8 cellular contexts compared by ENCODE assay signal in genomic region chr11:66843776-66844495, GRCh38. TPM values are rescaled to one million over a fixed set of nuclear protein-coding genes. Genes with fewer than 3 reads are reported as not detected.
DNase-seq lines count a peak whose midpoint lies in the region; ATAC-seq and TF ChIP-seq lines count a peak whose summit lies in the region.

No MANE protein-coding gene starts in this region.

- no peaks in the 10 kb centered on the region for H3K27me3 ChIP-seq in CD4-positive, CD25-positive, alpha-beta regulatory T cell (ENCODE audit: control insufficient read depth, insufficient read depth, low read length)
- no peaks in the 10 kb centered on the region for H3K27me3 ChIP-seq in Loucy (ENCODE audit: insufficient read depth, low read length, poor library complexity, severe bottlenecking)
- no peaks in the 10 kb centered on the region for H3K27me3 ChIP-seq in dorsolateral prefrontal cortex
- H3K27me3 ChIP-seq in neural cell (ENCODE audit: insufficient read depth, low read depth, low read length): no peaks in the 10 kb centered on the region

- H3K9me3 Mint-ChIP-seq in CD4-positive, CD25-positive, alpha-beta regulatory T cell: no peaks in the 10 kb centered on the region

- no peak for TF ChIP-seq EP300 in neural cell (conservative IDR thresholded peaks at IDR 0.05; ENCODE audit: poor library complexity, severe bottlenecking)

- H3K4me1 ChIP-seq in CD4-positive, CD25-positive, alpha-beta regulatory T cell (ENCODE audit: control insufficient read depth, insufficient read depth, low read length, poor library complexity, severe bottlenecking): peaks cover 48% of the 10 kb centered on the region
- peaks cover 35% of the 10 kb centered on the region for H3K4me1 ChIP-seq in Loucy (ENCODE audit: insufficient read depth, low read length, poor library complexity, severe bottlenecking)

- H3K27me3 Mint-ChIP-seq in CD4-positive, CD25-positive, alpha-beta regulatory T cell: no peaks in the 10 kb centered on the region

- no peak for ATAC-seq in CD4-positive, CD25-positive, alpha-beta regulatory T cell (ENCODE audit: low read depth in 2 of 2)

- 0 out of 2 replicates have a peak, but pooled peaks cover 3% of the 10 kb centered on the region for H3F3A ChIP-seq in Loucy (ENCODE audit: low read depth)
- no peaks in the 10 kb centered on the region for H3F3A ChIP-seq in neural cell (ENCODE audit: insufficient read depth, low read length, poor library complexity, severe bottlenecking)

- no peak for DNase-seq in CD4-positive, CD25-positive, alpha-beta regulatory T cell
- DNase-seq in dorsolateral prefrontal cortex (peak in 2 of 10 donors; percentile 21 to 27), NCI-H774 (lab: John Stamatoyannopoulos, UW) (no peak), NK-92 (lab: John Stamatoyannopoulos, UW; ENCODE audit: unreplicated experiment) (no peak), LoVo (ENCODE audit: low spot score) (no peak)
- no peak for DNase-seq in activated CD4-positive, CD25-positive, alpha-beta regulatory T cell treated with anti-CD3 and anti-CD28 coated beads, Interleukin-2, amount 50 U/mL, for 72 hours

- TF ChIP-seq RAD21 in neural cell (conservative IDR thresholded peaks at IDR 0.05): no peak

- no peaks in the 10 kb centered on the region for H3K9me2 ChIP-seq in Loucy (replicated peaks; ENCODE audit: low read depth, low read length)
- H3K9me2 ChIP-seq in neural cell (ENCODE audit: insufficient read depth, low read length): no peaks in the 10 kb centered on the region

- peak overlapping the region; percentile 92 to 94 (median 92) for H3K4me3 Mint-ChIP-seq in CD4-positive, CD25-positive, alpha-beta regulatory T cell

- H3K4me2 ChIP-seq in Loucy (ENCODE audit: low read depth, low read length, poor library complexity, severe bottlenecking) (peak overlapping the region; percentile 97), neural cell (ENCODE audit: low read length) (peak overlapping the region; percentile 99)

- H3K36me3 ChIP-seq in CD4-positive, CD25-positive, alpha-beta regulatory T cell (ENCODE audit: control insufficient read depth, insufficient read depth, low read length): peaks cover 30% of the 10 kb centered on the region
- H3K36me3 ChIP-seq in Loucy (ENCODE audit: insufficient read depth, low read length) (peaks cover 16% of the 10 kb centered on the region; the same call in 1 of the 2 replicates), neural cell (ENCODE audit: insufficient read depth, low read length) (no peaks in the 10 kb centered on the region)

- H2AFZ ChIP-seq in Loucy (ENCODE audit: low read length) (peak overlapping the region; percentile 90), neural cell (ENCODE audit: low read depth, low read length) (peak overlapping the region; percentile 65)

- H3K9ac ChIP-seq in Loucy (ENCODE audit: low read depth, low read length, poor library complexity, severe bottlenecking): peak overlapping the region; percentile 97
- H3K9ac ChIP-seq in neural cell (ENCODE audit: low read length): peak overlapping the region; percentile 88

- H3K36me3 Mint-ChIP-seq in CD4-positive, CD25-positive, alpha-beta regulatory T cell: peaks cover 7% of the 10 kb centered on the region

- H3K79me2 ChIP-seq in Loucy (ENCODE audit: insufficient read depth, low read length) (peaks cover 58% of the 10 kb centered on the region), neural cell (replicated peaks; ENCODE audit: insufficient read depth, low read length) (peaks cover 24% of the 10 kb centered on the region)

- peak overlapping the region; percentile 98 for H3K27ac ChIP-seq in CD4-positive, CD25-positive, alpha-beta regulatory T cell (ENCODE audit: insufficient read depth, low read length, poor library complexity, severe bottlenecking)
- H3K27ac ChIP-seq in dorsolateral prefrontal cortex (peak overlapping the region in 58 of 59 donors; percentile 72 to 99 (median 94)), neural cell (ENCODE audit: low read length) (peak overlapping the region; percentile 86)

- peak overlapping the region; percentile 75 for H3K4me3 ChIP-seq in CD4-positive, CD25-positive, alpha-beta regulatory T cell (ENCODE audit: low read depth, low read length)
- peak overlapping the region; percentile 95 for H3K4me3 ChIP-seq in Loucy (ENCODE audit: low read length, poor library complexity, severe bottlenecking)
- H3K4me3 ChIP-seq in dorsolateral prefrontal cortex: peak overlapping the region; percentile 72 to 100 (median 99)
- peak overlapping the region; percentile 89 for H3K4me3 ChIP-seq in neural cell (ENCODE audit: low read length)

- no peak for TF ChIP-seq CTCF in Loucy (conservative IDR thresholded peaks at IDR 0.05; ENCODE audit: low read length)
- no peak for TF ChIP-seq CTCF in dorsolateral prefrontal cortex (IDR thresholded peaks at IDR 0.05 in 54 of 56, conservative IDR thresholded peaks at IDR 0.05 in 2 of 56; ENCODE audit: low read depth in 1 of 56, partially characterized antibody in 56 of 56)
- TF ChIP-seq CTCF in neural cell (IDR thresholded peaks at IDR 0.05; ENCODE audit: poor library complexity, severe bottlenecking): no peak

- H3K9me3 ChIP-seq in CD4-positive, CD25-positive, alpha-beta regulatory T cell (ENCODE audit: control insufficient read depth in 2 of 2, low read length in 2 of 2): no peaks in the 10 kb centered on the region
- H3K9me3 ChIP-seq in Loucy (ENCODE audit: insufficient read depth, low read depth, low read length) (no peaks in the 10 kb centered on the region), neural cell (ENCODE audit: low read length) (no peaks in the 10 kb centered on the region)

- peaks cover 26% of the 10 kb centered on the region for H4K20me1 ChIP-seq in Loucy (ENCODE audit: insufficient read depth, low read length, poor library complexity, severe bottlenecking)
- H4K20me1 ChIP-seq in neural cell (ENCODE audit: insufficient read depth): no peaks in the 10 kb centered on the region

- H3K4me1 Mint-ChIP-seq in CD4-positive, CD25-positive, alpha-beta regulatory T cell: peaks cover 11 to 56% (median 37%) of the 10 kb centered on the region in 4 donors

- intact Hi-C loops in dorsolateral prefrontal cortex (cut with DNase I): loop anchor here (1.0 to 10.0 kb wide), 5 partner anchors 12 to 499 kb away; partner anchors contain the start of genes PC (in 2 of the 2), B4GAT1 (in 1 of the 2) and BRMS1 (in 1 of the 2)

- H3K27ac Mint-ChIP-seq in CD4-positive, CD25-positive, alpha-beta regulatory T cell: peak overlapping the region; percentile 89 to 97 (median 92)

TF ChIP-seq in neural cell, 6 proteins besides CTCF, POLR2A, EP300 and RAD21:
- TF ChIP-seq SMC3 (conservative IDR thresholded peaks at IDR 0.05; ENCODE audit: poor library complexity) (no peak), TAF1 (IDR thresholded peaks at IDR 0.05; ENCODE audit: low read depth) (no peak), MXI1 (conservative IDR thresholded peaks at IDR 0.05; ENCODE audit: poor library complexity, severe bottlenecking) (no peak), POLR2AphosphoS5 (IDR thresholded peaks at IDR 0.05) (no peak)
- TF ChIP-seq, protein P1, sequence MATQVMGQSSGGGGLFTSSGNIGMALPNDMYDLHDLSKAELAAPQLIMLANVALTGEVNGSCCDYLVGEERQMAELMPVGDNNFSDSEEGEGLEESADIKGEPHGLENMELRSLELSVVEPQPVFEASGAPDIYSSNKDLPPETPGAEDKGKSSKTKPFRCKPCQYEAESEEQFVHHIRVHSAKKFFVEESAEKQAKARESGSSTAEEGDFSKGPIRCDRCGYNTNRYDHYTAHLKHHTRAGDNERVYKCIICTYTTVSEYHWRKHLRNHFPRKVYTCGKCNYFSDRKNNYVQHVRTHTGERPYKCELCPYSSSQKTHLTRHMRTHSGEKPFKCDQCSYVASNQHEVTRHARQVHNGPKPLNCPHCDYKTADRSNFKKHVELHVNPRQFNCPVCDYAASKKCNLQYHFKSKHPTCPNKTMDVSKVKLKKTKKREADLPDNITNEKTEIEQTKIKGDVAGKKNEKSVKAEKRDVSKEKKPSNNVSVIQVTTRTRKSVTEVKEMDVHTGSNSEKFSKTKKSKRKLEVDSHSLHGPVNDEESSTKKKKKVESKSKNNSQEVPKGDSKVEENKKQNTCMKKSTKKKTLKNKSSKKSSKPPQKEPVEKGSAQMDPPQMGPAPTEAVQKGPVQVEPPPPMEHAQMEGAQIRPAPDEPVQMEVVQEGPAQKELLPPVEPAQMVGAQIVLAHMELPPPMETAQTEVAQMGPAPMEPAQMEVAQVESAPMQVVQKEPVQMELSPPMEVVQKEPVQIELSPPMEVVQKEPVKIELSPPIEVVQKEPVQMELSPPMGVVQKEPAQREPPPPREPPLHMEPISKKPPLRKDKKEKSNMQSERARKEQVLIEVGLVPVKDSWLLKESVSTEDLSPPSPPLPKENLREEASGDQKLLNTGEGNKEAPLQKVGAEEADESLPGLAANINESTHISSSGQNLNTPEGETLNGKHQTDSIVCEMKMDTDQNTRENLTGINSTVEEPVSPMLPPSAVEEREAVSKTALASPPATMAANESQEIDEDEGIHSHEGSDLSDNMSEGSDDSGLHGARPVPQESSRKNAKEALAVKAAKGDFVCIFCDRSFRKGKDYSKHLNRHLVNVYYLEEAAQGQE (IDR thresholded peaks at IDR 0.05; ENCODE audit: borderline replicate concordance): no peak

RNA-seq across cellular contexts. Expression of gene RCE1, which starts 0.7 kb away (rescaled TPM):
- 45.6 TPM for total RNA-seq in CD4-positive, CD25-positive, alpha-beta regulatory T cell
- 10 to 100 TPM; 20.6 to 26.0 (median 21.6) TPM for polyA plus RNA-seq in CD4-positive, CD25-positive, alpha-beta regulatory T cell
- 10 to 100 TPM in 118 of 120 experiments, 1 to 10 TPM in 2; 9.8 to 28.2 (median 16.6) TPM for total RNA-seq in dorsolateral prefrontal cortex
- polyA plus RNA-seq in neural cell: 50.5 and 58.2 TPM in 2 replicates
- 22.9 and 23.1 TPM in 2 replicates for polyA minus RNA-seq in neural cell

RNA-seq across cellular contexts. Expression of gene LRFN4, which starts 12.9 kb away (rescaled TPM):
- total RNA-seq in CD4-positive, CD25-positive, alpha-beta regulatory T cell: 8.0 TPM
- polyA plus RNA-seq in CD4-positive, CD25-positive, alpha-beta regulatory T cell: 1 to 10 TPM in 3 of 4 donors, under 1 TPM in 1; 0.87 to 1.8 (median 1.3) TPM
- total RNA-seq in dorsolateral prefrontal cortex: 10 to 100 TPM; 16.7 to 51.3 (median 30.2) TPM
- polyA plus RNA-seq in neural cell: 85.0 and 104 TPM in 2 replicates
- polyA minus RNA-seq in neural cell: 95.7 and 111 TPM in 2 replicates
